Comparison of ENCODE assay signal across 6 cellular contexts in the genomic region with DNA sequence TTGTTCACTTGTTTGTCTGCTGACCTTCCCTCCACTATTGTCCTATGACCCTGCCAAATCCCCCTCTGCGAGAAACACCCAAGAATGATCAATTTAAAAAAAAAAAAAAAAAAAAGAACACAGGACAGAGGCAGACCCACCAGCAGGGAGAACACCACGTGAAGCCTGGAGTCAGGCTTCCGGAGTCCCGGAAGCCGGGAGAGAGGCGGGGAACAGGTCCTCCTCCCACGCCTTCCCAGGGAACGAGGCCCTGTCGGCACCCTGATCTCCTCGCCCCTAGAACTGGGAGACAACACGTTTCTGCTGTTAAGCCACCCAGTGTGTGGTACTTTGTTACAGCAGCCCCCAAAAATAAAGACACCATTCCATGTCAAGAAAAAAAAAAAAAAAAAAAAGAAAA.
DNase-seq lines count a peak whose midpoint lies in the region; ATAC-seq, FAIRE-seq and TF ChIP-seq lines count a peak whose summit lies in the region.
"Not testable (repeated sequence)": the region's sequence is repeated elsewhere in the genome, so short reads cannot be mapped to it uniquely, and the experiment has no call there.

No MANE protein-coding gene starts in this region.

- not testable (repeated sequence) for TF ChIP-seq EP300 in K562 (IDR thresholded peaks at IDR 0.05; ENCODE audit: low read length)

- H4K20me1 ChIP-seq in K562 (replicated peaks; ENCODE audit: control insufficient read depth, insufficient read depth, low read length), result not testable (repeated sequence)

- H3K4me3 Mint-ChIP-seq in glutamatergic neuron (ENCODE audit: unreplicated experiment), result not testable (repeated sequence)

- not testable (repeated sequence) for H3K4me3 ChIP-seq in K562, lower lobe of right lung

- POLR2A ChIA-PET in K562 (lab: Yijun Ruan, JAX), result not testable (repeated sequence)

- not testable (repeated sequence) for H3K27me3 Mint-ChIP-seq in glutamatergic neuron (ENCODE audit: unreplicated experiment)

- peak overlapping the region; percentile 77 for H3K27ac Mint-ChIP-seq in glutamatergic neuron (ENCODE audit: unreplicated experiment)

- ATAC-seq in K562 (peak; percentile 37; the same call in 2 of the 3 replicates), sciatic nerve (peak; percentile 54)
- not testable (repeated sequence) for ATAC-seq in lower lobe of right lung

- not testable (repeated sequence) for TF ChIP-seq POLR2A in K562 (conservative IDR thresholded peaks at IDR 0.05)

- not testable (repeated sequence) for H3K9me3 Mint-ChIP-seq in glutamatergic neuron (ENCODE audit: unreplicated experiment)

- H2AFZ ChIP-seq in K562 (ENCODE audit: low read depth, low read length), result not testable (repeated sequence)

- intact Hi-C loops in K562 (cut with micrococcal nuclease); lower lobe of right lung (cut with DNase I); sciatic nerve (cut with DNase I): not testable (repeated sequence)

- in situ Hi-C loops in SK-MEL-5 (cut with HindIII; ENCODE audit: low pct_unique_long_range_greater_than_20kb, low sequenced_read_pairs); K562 (cut with MboI): not testable (repeated sequence)

- H3K27me3 ChIP-seq in K562 (ENCODE audit: control insufficient read depth in 2 of 2, insufficient read depth in 2 of 2, low read length in 2 of 2); lower lobe of right lung (ENCODE audit: low read depth): not testable (repeated sequence)

- not testable (repeated sequence) for H3K9me1 ChIP-seq in K562 (ENCODE audit: control insufficient read depth, insufficient read depth, low read length)

- H3K79me2 ChIP-seq in K562 (ENCODE audit: control insufficient read depth, insufficient read depth, low read length), result not testable (repeated sequence)

- FAIRE-seq in K562 (lab: Jason Lieb, UNC) (peak; percentile 42), endometrium (lab: Jason Lieb, UNC) (peak; percentile 45)

- H3K4me1 Mint-ChIP-seq in glutamatergic neuron (ENCODE audit: low read depth, unreplicated experiment), result not testable (repeated sequence)

- H3K4me2 ChIP-seq in K562 (ENCODE audit: insufficient read depth, low read length), result not testable (repeated sequence)

- H3K36me3 Mint-ChIP-seq in glutamatergic neuron (ENCODE audit: unreplicated experiment), result not testable (repeated sequence)

- TF ChIP-seq RAD21 in K562 (CRISPR knock-in tag; conservative IDR thresholded peaks at IDR 0.05 in 1 of 2, IDR thresholded peaks at IDR 0.05 in 1 of 2), result not testable (repeated sequence)

- peaks cover 10 to 16% of the 10 kb centered on the region in 2 experiments for H3K4me1 ChIP-seq in K562 (replicated peaks in 1 of 2; ENCODE audit: control insufficient read depth in 2 of 2, insufficient read depth in 2 of 2, low read length in 2 of 2)
- H3K4me1 ChIP-seq in lower lobe of right lung, result not testable (repeated sequence)

- TF ChIP-seq CTCF in K562 (IDR thresholded peaks at IDR 0.05 in 2 of 3, conservative IDR thresholded peaks at IDR 0.05 in 1 of 3; ENCODE audit: insufficient read depth in 2 of 3, low read depth in 1 of 3, low read length in 3 of 3); glutamatergic neuron (IDR thresholded peaks at IDR 0.05; ENCODE audit: partially characterized antibody, unreplicated experiment); lower lobe of right lung (IDR thresholded peaks at IDR 0.05): not testable (repeated sequence)

- DNase-seq in SK-MEL-5 (ENCODE audit: low read depth, low spot score) (peak; percentile 4), K562 (ENCODE audit: extremely low read depth in 1 of 4, low spot score in 3 of 4) (peak in 3 of 4 experiments; percentile 20 to 51 (median 29)), lower lobe of right lung (peak; percentile 6)
- DNase-seq in glutamatergic neuron; sciatic nerve (ENCODE audit: low spot score): not testable (repeated sequence)

- not testable (repeated sequence) for H3K9me3 ChIP-seq in K562 (replicated peaks; ENCODE audit: control insufficient read depth, insufficient read depth, low read depth, low read length); lower lobe of right lung

- CTCF ChIA-PET in K562 (lab: Yijun Ruan, JAX; ENCODE audit: low intra/inter-chr PET ratio), result interaction anchor here (0.7 kb wide), 1 partner anchor 10 kb away, joined by 5 read pairs; no protein-coding TSS in a partner anchor

- whole genome bisulfite sequencing in K562 (ENCODE audit: insufficient coverage, low coverage, missing lambda C conversion rate), result 83% methylated on average over 1 of the region's 11 CpGs

- H3K9ac ChIP-seq in K562 (ENCODE audit: insufficient read depth in 1 of 2, low read depth in 2 of 2, low read length in 2 of 2), result not testable (repeated sequence)

- not testable (repeated sequence) for H3K27ac ChIP-seq in K562 (ENCODE audit: extremely low read depth, low read depth, low read length); lower lobe of right lung

- BruUV-seq in K562 (replicated peaks; lab: Mats Ljungman, UMichigan), result not testable (repeated sequence)

- H3K36me3 ChIP-seq in K562 (ENCODE audit: control insufficient read depth, insufficient read depth, low read length) (peaks cover 37% of the 10 kb centered on the region; the same call in 2 of the 3 replicates), lower lobe of right lung (peaks cover 62% of the 10 kb centered on the region)

TF ChIP-seq in K562, 482 proteins besides CTCF, POLR2A, EP300 and RAD21:
- TF ChIP-seq ZNF384 (IDR thresholded peaks at IDR 0.05; ENCODE audit: low read depth, low read length), result 0 out of 2 replicates have a peak, but pooled peaks have one; percentile 37
